In the genomic region with DNA sequence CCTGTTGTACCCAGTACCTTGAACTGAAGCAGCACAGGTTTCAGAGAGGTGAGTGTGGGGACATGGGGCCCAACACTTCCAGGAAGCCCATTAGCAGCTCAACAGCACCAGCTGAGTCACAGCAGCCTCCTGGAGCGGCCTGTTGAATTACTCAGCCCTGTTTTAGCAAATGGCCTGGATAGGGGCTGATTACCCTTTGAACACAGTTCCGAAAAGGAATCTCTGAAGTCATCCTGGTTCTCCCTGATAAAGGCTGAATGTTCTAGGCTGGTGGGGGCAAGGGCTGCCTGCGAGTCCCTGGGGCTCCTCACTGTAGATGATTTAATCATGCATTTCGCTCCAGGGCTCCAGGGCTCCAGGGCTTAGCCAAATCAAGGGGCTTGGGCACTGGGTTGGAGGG, we compare ENCODE assay signal across 17 cellular contexts.
DNase-seq lines count a peak whose midpoint lies in the region; ATAC-seq and TF ChIP-seq lines count a peak whose summit lies in the region.
"Had no signal": no experiment of that assay in that cellular context is flagged by ENCODE, and none has a peak within 500 bp of the region (broad histone marks: within the 10 kb centered on the region; RNA-seq: fewer than 3 reads in every experiment).

No MANE protein-coding gene starts in this region.

- H4K8ac ChIP-seq in mesendoderm (ENCODE audit: low read depth, low read length) (no peak overlapping the region), mesenchymal stem cell (ENCODE audit: low read length) (no peak overlapping the region)

- H3K4me2 ChIP-seq in mesendoderm (ENCODE audit: low read length) (no peak overlapping the region), mesenchymal stem cell (ENCODE audit: low read length, poor library complexity, severe bottlenecking) (no peak overlapping the region), MM.1S (ENCODE audit: low read depth, low read length) (no peak overlapping the region)

- DNase-seq in Daoy (ENCODE audit: low read depth), result peak; percentile 24
- DNase-seq in HK-2 (ENCODE audit: unreplicated experiment), result peak; percentile 40
- peak; percentile 77 for DNase-seq in astrocyte of the hippocampus (ENCODE audit: low read depth, low spot score)
- DNase-seq in mesendoderm, result peak; percentile 92
- no peak for DNase-seq in mesenchymal stem cell
- DNase-seq in HPDE6-E6E7 (ENCODE audit: extremely low spot score), result no peak
- no peak for DNase-seq in MM.1S
- DNase-seq: body of pancreas; dermis blood vessel endothelial cell; KBM-7; NCI-H146; NCI-H226; ovary; small intestine; stimulated activated naive CD4-positive, alpha-beta T cell had no signal

- peaks cover 8% of the 10 kb centered on the region for H3K4me1 ChIP-seq in mesendoderm (ENCODE audit: control insufficient read depth, low read depth, low read length)
- no peaks in the 10 kb centered on the region for H3K4me1 ChIP-seq in mesenchymal stem cell (ENCODE audit: control insufficient read depth, insufficient read depth, low read depth, low read length)
- H3K4me1 ChIP-seq in MM.1S (ENCODE audit: low read length), result no peaks in the 10 kb centered on the region
- H3K4me1 ChIP-seq: body of pancreas, vagina had no signal

- no peaks in the 10 kb centered on the region for H3K9me3 ChIP-seq in mesenchymal stem cell (ENCODE audit: control insufficient read depth, low read length)
- no peaks in the 10 kb centered on the region for H3K9me3 ChIP-seq in MM.1S (replicated peaks; ENCODE audit: insufficient read depth, low read length)
- H3K9me3 ChIP-seq: body of pancreas, ovary, vagina had no signal

- H4K5ac ChIP-seq in mesendoderm (ENCODE audit: low read length), result no peak overlapping the region

- H3K9me2 ChIP-seq in MM.1S (replicated peaks; ENCODE audit: insufficient read depth, low read length), result no peaks in the 10 kb centered on the region

- no peak for ATAC-seq in HG03025 (IDR thresholded peaks at IDR 0.05; ENCODE audit: low FRiP score, unreplicated experiment)
- ATAC-seq: body of pancreas had no signal

- no peak overlapping the region for H2BK120ac ChIP-seq in mesendoderm (ENCODE audit: low read depth, low read length)
- no peak overlapping the region for H2BK120ac ChIP-seq in mesenchymal stem cell (ENCODE audit: low read depth, low read length)

- H2BK5ac ChIP-seq in mesendoderm (ENCODE audit: low read length), result no peak overlapping the region
- H2BK5ac ChIP-seq in mesenchymal stem cell (ENCODE audit: low read depth, low read length, poor library complexity, severe bottlenecking), result no peak overlapping the region

- no peak overlapping the region for H2BK12ac ChIP-seq in mesenchymal stem cell (ENCODE audit: low read length in 2 of 2)

- peak overlapping the region; percentile 6 for H3K56ac ChIP-seq in mesendoderm (ENCODE audit: low read length)

- H3K18ac ChIP-seq in mesendoderm (ENCODE audit: low read length), result no peak overlapping the region
- no peak overlapping the region for H3K18ac ChIP-seq in mesenchymal stem cell (ENCODE audit: low read depth in 1 of 2, low read length in 2 of 2)

- no peak overlapping the region for H3K14ac ChIP-seq in mesenchymal stem cell (ENCODE audit: low read length in 2 of 2)

- WGBS in mesendoderm (ENCODE audit: extremely low coverage, insufficient coverage, low lambda C conversion rate), result no CpG with 5 or more reads among the region's 4 CpGs
- 22% methylated on average over 4 of the region's 4 CpGs for WGBS in mesenchymal stem cell

- TF ChIP-seq CTCF in MM.1S (IDR thresholded peaks at IDR 0.05; ENCODE audit: low read length), result no peak

- H3K79me2 ChIP-seq in mesendoderm (ENCODE audit: control insufficient read depth, insufficient read depth, low read length) (no peaks in the 10 kb centered on the region), MM.1S (ENCODE audit: low read length) (no peaks in the 10 kb centered on the region)

- H3F3A ChIP-seq in MM.1S (ENCODE audit: insufficient read depth, low read length), result no peaks in the 10 kb centered on the region

- H3K27ac ChIP-seq in mesendoderm (ENCODE audit: low read depth, low read length) (no peak overlapping the region), mesenchymal stem cell (ENCODE audit: low read length, poor library complexity, severe bottlenecking) (no peak overlapping the region), MM.1S (ENCODE audit: low read length) (no peak overlapping the region)
- H3K27ac ChIP-seq: body of pancreas, ovary, vagina had no signal

- H3K4ac ChIP-seq in mesendoderm (ENCODE audit: low read depth, low read length), result no peak overlapping the region
- no peak overlapping the region for H3K4ac ChIP-seq in mesenchymal stem cell (ENCODE audit: low read depth in 1 of 2, low read length in 2 of 2)

- no peak overlapping the region for H3K23ac ChIP-seq in mesendoderm (ENCODE audit: low read length)
- H3K23ac ChIP-seq in mesenchymal stem cell (ENCODE audit: low read length in 2 of 2), result no peak overlapping the region

- H2BK15ac ChIP-seq in mesendoderm (replicated peaks; ENCODE audit: low read depth) (no peak overlapping the region), mesenchymal stem cell (ENCODE audit: low read depth, poor library complexity, severe bottlenecking) (no peak overlapping the region)

- H2AFZ ChIP-seq in mesenchymal stem cell (ENCODE audit: low read depth, low read length) (no peak overlapping the region), MM.1S (ENCODE audit: low read length) (no peak overlapping the region)

- H3K27me3 ChIP-seq in mesendoderm (ENCODE audit: insufficient read depth, low read length, poor library complexity) (no peaks in the 10 kb centered on the region), mesenchymal stem cell (ENCODE audit: control insufficient read depth in 1 of 2, insufficient read depth in 1 of 2, low read length in 2 of 2) (no peaks in the 10 kb centered on the region), MM.1S (replicated peaks; ENCODE audit: insufficient read depth, low read length) (no peaks in the 10 kb centered on the region)
- H3K27me3 ChIP-seq: body of pancreas, ovary, vagina had no signal

- no peak overlapping the region for H4K91ac ChIP-seq in mesenchymal stem cell (ENCODE audit: low read length)

- no peaks in the 10 kb centered on the region for H3K36me3 ChIP-seq in mesendoderm (ENCODE audit: control insufficient read depth, insufficient read depth, low read length)
- no peaks in the 10 kb centered on the region for H3K36me3 ChIP-seq in mesenchymal stem cell (ENCODE audit: control insufficient read depth in 1 of 2, insufficient read depth in 2 of 2, low read depth in 1 of 2, low read length in 2 of 2)
- H3K36me3 ChIP-seq in MM.1S (replicated peaks; ENCODE audit: insufficient read depth, low read length), result no peaks in the 10 kb centered on the region
- H3K36me3 ChIP-seq: ovary, vagina had no signal

- H3K79me1 ChIP-seq in mesendoderm (ENCODE audit: low read length), result no peaks in the 10 kb centered on the region
- no peaks in the 10 kb centered on the region for H3K79me1 ChIP-seq in mesenchymal stem cell (replicated peaks; ENCODE audit: low read length, poor library complexity, severe bottlenecking)

- no peak overlapping the region for H3K4me3 ChIP-seq in mesendoderm (ENCODE audit: low read length)
- H3K4me3 ChIP-seq in mesenchymal stem cell (ENCODE audit: insufficient read depth in 1 of 2, low read depth in 1 of 2, low read length in 2 of 2), result no peak overlapping the region
- H3K4me3 ChIP-seq in MM.1S (ENCODE audit: low read length), result no peak overlapping the region
- H3K4me3 ChIP-seq: body of pancreas, ovary, vagina had no signal

- H3K9ac ChIP-seq in mesendoderm (ENCODE audit: low read length) (no peak overlapping the region), mesenchymal stem cell (ENCODE audit: low read length) (no peak overlapping the region), MM.1S (ENCODE audit: low read length) (no peak overlapping the region)

- no peak overlapping the region for H2AK5ac ChIP-seq in mesendoderm (ENCODE audit: low read length)
- H2AK5ac ChIP-seq in mesenchymal stem cell (ENCODE audit: low read length, severe bottlenecking), result no peak overlapping the region

- H4K20me1 ChIP-seq in MM.1S (ENCODE audit: insufficient read depth, low read length), result no peaks in the 10 kb centered on the region

Comparison
In these comparisons a context has a peak if more than half of its experiments do, and no peak if none do; other contexts are left out.
1. DNase-seq: peak in Daoy (single experiment), HK-2 (single experiment), astrocyte of the hippocampus (single experiment) and mesendoderm (single experiment); none in mesenchymal stem cell (single experiment), HPDE6-E6E7 (single experiment) and MM.1S (single experiment).